Comparison of ENCODE assay signal across 2 cellular contexts in the genomic region with DNA sequence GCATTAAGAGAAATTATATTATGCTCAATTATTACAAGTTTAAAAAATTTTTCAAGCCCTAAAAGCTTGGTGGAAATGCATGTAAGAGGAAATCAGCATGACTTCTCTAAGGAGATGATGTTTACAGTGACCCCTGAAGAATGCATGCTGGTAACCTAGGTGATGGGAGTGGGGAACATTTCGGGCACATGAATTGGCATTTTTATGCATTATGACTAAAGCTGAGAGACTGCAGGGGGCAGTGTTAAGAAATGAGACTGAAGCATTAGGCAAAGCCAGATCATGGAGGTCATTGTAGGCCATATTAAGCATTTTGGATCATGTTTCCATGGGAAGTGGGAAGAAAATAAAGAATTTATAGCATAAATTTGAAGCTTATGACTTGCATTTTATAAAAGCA.
TF ChIP-seq lines count a peak whose summit lies in the region.

No MANE protein-coding gene starts in this region.

TF ChIP-seq in IMR-90, 13 proteins besides CTCF, POLR2A, EP300 and RAD21:
- no peak for TF ChIP-seq RFX5 (IDR thresholded peaks at IDR 0.05; ENCODE audit: low read depth, low read length)
- no peak for TF ChIP-seq FOS (IDR thresholded peaks at IDR 0.05; ENCODE audit: low read depth, low read length)
- no peak for TF ChIP-seq SMC3 (IDR thresholded peaks at IDR 0.05; ENCODE audit: low read depth, low read length)
- TF ChIP-seq MAZ (IDR thresholded peaks at IDR 0.05; ENCODE audit: borderline replicate concordance, low read depth, low read length): no peak
- TF ChIP-seq, protein P1, sequence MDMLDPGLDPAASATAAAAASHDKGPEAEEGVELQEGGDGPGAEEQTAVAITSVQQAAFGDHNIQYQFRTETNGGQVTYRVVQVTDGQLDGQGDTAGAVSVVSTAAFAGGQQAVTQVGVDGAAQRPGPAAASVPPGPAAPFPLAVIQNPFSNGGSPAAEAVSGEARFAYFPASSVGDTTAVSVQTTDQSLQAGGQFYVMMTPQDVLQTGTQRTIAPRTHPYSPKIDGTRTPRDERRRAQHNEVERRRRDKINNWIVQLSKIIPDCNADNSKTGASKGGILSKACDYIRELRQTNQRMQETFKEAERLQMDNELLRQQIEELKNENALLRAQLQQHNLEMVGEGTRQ (IDR thresholded peaks at IDR 0.05; ENCODE audit: low read depth, low read length): no peak
- no peak for TF ChIP-seq BHLHE40 (IDR thresholded peaks at IDR 0.05; ENCODE audit: low read depth, low read length)
- TF ChIP-seq CEBPB (IDR thresholded peaks at IDR 0.05; ENCODE audit: low read depth, low read length): peak; percentile 21; the same call in 1 of the 2 replicates

TF ChIP-seq in GM12878, 131 proteins besides CTCF, POLR2A, EP300 and RAD21:
- no peak for TF ChIP-seq TBL1XR1 (IDR thresholded peaks at IDR 0.05; ENCODE audit: low read depth, low read length)
- no peak for TF ChIP-seq CHD4 (IDR thresholded peaks at IDR 0.05)
- TF ChIP-seq POLR2AphosphoS5 (IDR thresholded peaks at IDR 0.05; ENCODE audit: low read length): no peak
- peak; percentile 18; the same call in 1 of the 2 replicates for TF ChIP-seq SMC3 (IDR thresholded peaks at IDR 0.05; ENCODE audit: borderline replicate concordance, low read length)
- no peak for TF ChIP-seq E4F1 (IDR thresholded peaks at IDR 0.05; ENCODE audit: borderline replicate concordance, partially characterized antibody)
TF ChIP-seq in GM12878: peak in this region for 1.
